Comparison of ENCODE assay signal across 17 cellular contexts in genomic region chr13:111120913-111121312, GRCh38.
"Had no signal": no experiment of that assay in that cellular context is flagged by ENCODE, and none has a peak within 500 bp of the region (broad histone marks: within the 10 kb centered on the region; RNA-seq: fewer than 3 reads in every experiment).

No MANE protein-coding gene starts in this region.

- ATAC-seq: esophagus mucosa; left cardiac atrium; lower lobe of right lung; right cardiac atrium; stimulated activated naive CD8-positive, alpha-beta T cell treated with anti-CD3 and anti-CD28 coated beads, Interleukin-15, Interleukin-2, amounts not matched to agents 100 U/mL and 50 U/mL, for 24 hours had no signal

- H3K27ac ChIP-seq: left ventricle myocardium inferior, lower lobe of right lung, neutrophil, suprapubic skin, tibial nerve had no signal

- H3K4me3 Mint-ChIP-seq: memory B cell had no signal

- H3K36me3 ChIP-seq: left ventricle myocardium inferior, lower lobe of right lung, neutrophil, suprapubic skin, tibial nerve had no signal

- H3K4me3 ChIP-seq: left ventricle myocardium inferior, lower lobe of right lung, smooth muscle cell, suprapubic skin, tibial nerve had no signal

- H3K9me3 Mint-ChIP-seq: memory B cell, naive B cell, nephron progenitor cell had no signal

- H3K4me2 ChIP-seq: smooth muscle cell had no signal

- DNase-seq: effector memory CD4-positive, alpha-beta T cell; kidney; left cardiac atrium; left ventricle myocardium inferior; lower lobe of right lung; midbrain; naive B cell; nephron progenitor cell; right cardiac atrium; stimulated activated CD4-positive, alpha-beta T cell treated with anti-CD3 and anti-CD28 coated beads, Interleukin-2, amount 100 ng/mL, for 48 hours; stimulated activated naive CD8-positive, alpha-beta T cell treated with anti-CD3 and anti-CD28 coated beads, Interleukin-15, Interleukin-2, amounts not matched to agents 100 U/mL and 50 U/mL, for 24 hours had no signal

- H3K27ac Mint-ChIP-seq: memory B cell, nephron progenitor cell had no signal

- H3K9me3 ChIP-seq: left ventricle myocardium inferior, lower lobe of right lung, neutrophil, suprapubic skin, tibial nerve had no signal
